ENCODE assay signal across 31 cellular contexts in the genomic region with DNA sequence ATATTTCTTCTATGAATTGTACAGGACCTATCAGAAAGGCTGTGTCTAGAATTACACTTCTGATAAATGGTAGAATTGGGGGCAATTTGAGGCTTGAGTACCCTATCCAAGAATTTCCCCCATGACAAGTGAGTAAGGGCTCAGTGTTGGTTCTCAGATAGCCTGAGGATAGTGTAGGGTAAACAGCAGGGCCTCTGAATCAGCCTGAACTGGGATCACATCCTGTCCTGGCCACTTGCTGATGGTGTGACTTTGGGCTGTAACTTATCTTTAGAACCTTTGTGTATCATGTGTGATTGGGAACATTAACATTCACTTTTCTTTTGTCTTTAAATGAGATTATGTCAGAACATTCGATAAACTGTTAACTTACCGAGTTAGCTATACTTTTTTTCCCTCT.
DNase-seq lines count a peak whose midpoint lies in the region; TF ChIP-seq lines count a peak whose summit lies in the region.
"Had no signal": no experiment of that assay in that cellular context is flagged by ENCODE, and none has a peak within 500 bp of the region (broad histone marks: within the 10 kb centered on the region; RNA-seq: fewer than 3 reads in every experiment).

No MANE protein-coding gene starts in this region.

- CTCF ChIA-PET in mammary epithelial cell (lab: Charles Lee; ENCODE audit: low non-redundant PET) = no interaction called here

- H3K9ac ChIP-seq in mammary epithelial cell (ENCODE audit: insufficient read depth, low read length) = no peak overlapping the region

- H3K4me1 ChIP-seq in mammary epithelial cell (ENCODE audit: insufficient read depth, low read length) (peaks cover 4% of the 10 kb centered on the region), breast epithelium (no peaks in the 10 kb centered on the region)
- H3K4me1 ChIP-seq: HAP-1 had no signal

- dilution Hi-C loops in mammary epithelial cell (cut with HindIII; ENCODE audit: low sequenced_read_pairs) = no loop called here

- DNase-seq in mammary epithelial cell (peak; percentile 3), breast epithelium (ENCODE audit: low spot score in 2 of 2) (no peak), RPMI7951 (ENCODE audit: low read depth) (peak; percentile 71), epithelial cell of esophagus (ENCODE audit: low read depth) (peak; percentile 41), renal cortical epithelial cell (ENCODE audit: low read depth) (peak; percentile 11), HUDEP-2 (lab: John Stamatoyannopoulos, UW; ENCODE audit: unreplicated experiment in 76 of 76) (no peak), caudate nucleus (lab: John Stamatoyannopoulos, UW) (no peak)
- no peak for DNase-seq in activated naive CD4-positive, alpha-beta T cell treated with Interleukin-2 at 50 U/mL for 16 hours
- DNase-seq: CD8-positive, alpha-beta T cell; DMS 273 treated with DMSO at 0.1 percent for 48 hours; DMS79; GDM1; HFFc6; Kasumi-1; MV-4-11; NCI-H1105; NCI-H2029; NCI-H446 treated with DMSO at 0.1 percent for 48 hours; NCI-H526; NCI-H82; NK-92 treated with Interleukin-12 subunit alpha and Interleukin-12 subunit beta, amount 100 ng/mL, for 24 hours; PC-9; Right ventricle myocardium superior; RPMI8226 had no signal

- H2AFZ ChIP-seq in mammary epithelial cell (ENCODE audit: low read depth, low read length) = no peak overlapping the region
- H2AFZ ChIP-seq: GM23338 had no signal

- H3K27me3 ChIP-seq in mammary epithelial cell (ENCODE audit: insufficient read depth, low read length) (no peaks in the 10 kb centered on the region), breast epithelium (no peaks in the 10 kb centered on the region)

- WGBS in mammary epithelial cell (ENCODE audit: low coverage, missing lambda C conversion rate) = 94% methylated on average over 2 of the region's 2 CpGs

- in situ Hi-C loops in mammary epithelial cell (cut with MboI; ENCODE audit: low sequenced_read_pairs in 2 of 2) = no loop called here

- intact Hi-C loops in mammary epithelial cell (cut with micrococcal nuclease) (no loop called here), breast epithelium (cut with DNase I; ENCODE audit: low total_unique reads) (no loop called here)

- no peak for TF ChIP-seq POLR2A in breast epithelium (IDR thresholded peaks at IDR 0.05)

- H3K27ac ChIP-seq in mammary epithelial cell (ENCODE audit: insufficient read depth, low read depth, low read length) = no peak overlapping the region
- H3K27ac ChIP-seq in breast epithelium = no peak overlapping the region
- H3K27ac ChIP-seq in caudate nucleus (ENCODE audit: low read depth, low read length) = no peak overlapping the region
- H3K27ac ChIP-seq: 22Rv1, C4-2B, HL-60, PC-9 had no signal

- H3K4me3 ChIP-seq in mammary epithelial cell (replicated peaks in 1 of 3; ENCODE audit: insufficient read depth in 1 of 3, low read depth in 2 of 3, low read length in 3 of 3) = no peak overlapping the region
- no peak overlapping the region for H3K4me3 ChIP-seq in breast epithelium
- no peak overlapping the region for H3K4me3 ChIP-seq in epithelial cell of esophagus (ENCODE audit: low read length)
- H3K4me3 ChIP-seq: GM12878, GM23338, HAP-1, K562, PC-9 had no signal

- no TSS peak for BruUV-seq in mammary epithelial cell (replicated peaks; lab: Mats Ljungman, UMichigan)

- H3K9me3 ChIP-seq in mammary epithelial cell (replicated peaks; ENCODE audit: insufficient read depth, low read length) (no peaks in the 10 kb centered on the region), breast epithelium (no peaks in the 10 kb centered on the region)
- H3K9me3 ChIP-seq: HAP-1 had no signal

- H3K4me2 ChIP-seq in mammary epithelial cell (ENCODE audit: insufficient read depth, low read depth, low read length) = no peak overlapping the region
- H3K4me2 ChIP-seq: GM23338, PC-9 had no signal

- H3K36me3 ChIP-seq in mammary epithelial cell (ENCODE audit: insufficient read depth, low read length) (no peaks in the 10 kb centered on the region), breast epithelium (no peaks in the 10 kb centered on the region)
- H3K36me3 ChIP-seq: HAP-1 had no signal

- H4K20me1 ChIP-seq in mammary epithelial cell (ENCODE audit: insufficient read depth, low read length) = no peaks in the 10 kb centered on the region

- no peak for TF ChIP-seq CTCF in mammary epithelial cell (conservative IDR thresholded peaks at IDR 0.05 in 1 of 2, IDR thresholded peaks at IDR 0.05 in 1 of 2; ENCODE audit: extremely low read depth in 1 of 2, insufficient read depth in 1 of 2, low read depth in 1 of 2, low read length in 2 of 2)
- TF ChIP-seq CTCF in breast epithelium (IDR thresholded peaks at IDR 0.05) = no peak
- TF ChIP-seq CTCF in epithelial cell of esophagus (IDR thresholded peaks at IDR 0.05; ENCODE audit: insufficient read depth, low read depth, low read length, missing control alignments) = no peak

- H3K79me2 ChIP-seq in mammary epithelial cell (ENCODE audit: insufficient read depth, low read length) = no peaks in the 10 kb centered on the region

Comparison
In these comparisons a context has a peak if more than half of its experiments do, and no peak if none do; other contexts are left out.
1. DNase-seq: peak in mammary epithelial cell (single experiment), RPMI7951 (single experiment), epithelial cell of esophagus (single experiment) and renal cortical epithelial cell (single experiment); none in breast epithelium (0 of 2), activated naive CD4-positive, alpha-beta T cell treated with Interleukin-2 at 50 U/mL for 16 hours (single experiment), HUDEP-2 (0 of 76) and caudate nucleus (0 of 61).